ENCODE assay signal across 1 cellular context in the genomic region with DNA sequence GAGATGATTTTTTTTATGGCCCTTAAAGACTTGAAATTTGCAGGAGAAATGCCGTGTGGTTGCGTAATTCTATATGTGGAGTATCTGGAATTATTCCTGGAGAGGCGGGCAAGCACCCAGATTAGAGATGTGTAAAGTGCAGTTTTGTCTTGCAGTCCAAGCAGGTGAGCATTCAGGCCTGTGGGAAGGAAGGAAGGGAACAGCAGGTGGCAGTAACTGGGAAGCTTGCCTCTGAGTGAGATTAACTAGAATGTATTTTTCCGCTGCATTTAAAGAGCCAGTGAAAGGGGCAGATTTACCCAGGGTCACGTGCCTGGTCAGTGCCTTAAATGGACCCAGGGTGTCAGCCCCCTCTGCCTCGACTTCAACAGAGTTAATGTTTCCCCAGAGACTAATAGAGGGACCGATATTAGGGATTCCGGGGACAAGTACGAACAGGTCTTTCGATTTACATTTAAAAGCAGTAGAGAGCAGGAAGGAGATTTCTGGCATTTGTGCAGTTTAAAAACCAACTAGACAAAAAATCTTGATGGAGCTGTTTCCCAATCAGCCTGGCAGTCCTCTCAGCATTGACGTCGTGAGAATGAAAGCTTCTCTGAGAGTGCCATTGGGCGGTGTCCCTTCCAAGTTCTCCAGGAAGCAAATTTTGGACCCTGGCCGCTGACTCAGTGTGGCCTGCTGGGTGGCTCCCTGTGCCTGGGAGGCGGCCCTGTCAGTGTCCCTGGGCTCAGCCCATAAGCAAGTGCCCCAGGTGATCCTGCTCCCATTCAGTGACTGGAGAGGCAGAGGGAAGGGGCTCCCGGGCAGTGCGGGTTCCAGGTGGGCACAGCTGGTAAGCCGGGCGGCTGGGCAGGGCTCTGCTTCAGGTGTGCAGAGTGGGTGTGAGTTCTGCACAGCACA.
TF ChIP-seq lines count a peak whose summit lies in the region.

No MANE protein-coding gene starts in this region.

TF ChIP-seq in HepG2, 621 proteins besides CTCF, POLR2A, EP300 and RAD21 (continued from another document and continues in another):
- TF ChIP-seq, protein P1, sequence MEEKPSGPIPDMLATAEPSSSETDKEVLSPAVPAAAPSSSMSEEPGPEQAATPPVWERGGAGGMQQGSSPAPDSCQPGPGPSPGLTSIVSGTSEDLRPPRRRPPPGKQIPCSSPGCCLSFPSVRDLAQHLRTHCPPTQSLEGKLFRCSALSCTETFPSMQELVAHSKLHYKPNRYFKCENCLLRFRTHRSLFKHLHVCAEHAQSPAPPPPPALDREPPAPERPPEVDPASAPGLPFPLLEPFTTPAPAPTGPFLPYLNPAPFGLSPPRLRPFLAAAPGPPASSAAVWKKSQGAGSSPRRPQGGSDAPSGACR (CRISPR knock-in tag; IDR thresholded peaks at IDR 0.05) = 0 out of 2 replicates have a peak, but pooled peaks have one; percentile 31
- no peak for TF ChIP-seq ZNF567 (CRISPR knock-in tag; IDR thresholded peaks at IDR 0.05; ENCODE audit: borderline replicate concordance)
- no peak for TF ChIP-seq FLYWCH1 (CRISPR knock-in tag; IDR thresholded peaks at IDR 0.05)
- 0 out of 2 replicates have a peak, but pooled peaks have one; percentile 47 for TF ChIP-seq DMAP1 (CRISPR knock-in tag; IDR thresholded peaks at IDR 0.05)
- TF ChIP-seq SP140L (CRISPR knock-in tag; IDR thresholded peaks at IDR 0.05; ENCODE audit: borderline replicate concordance) = no peak
- TF ChIP-seq, protein P2, sequence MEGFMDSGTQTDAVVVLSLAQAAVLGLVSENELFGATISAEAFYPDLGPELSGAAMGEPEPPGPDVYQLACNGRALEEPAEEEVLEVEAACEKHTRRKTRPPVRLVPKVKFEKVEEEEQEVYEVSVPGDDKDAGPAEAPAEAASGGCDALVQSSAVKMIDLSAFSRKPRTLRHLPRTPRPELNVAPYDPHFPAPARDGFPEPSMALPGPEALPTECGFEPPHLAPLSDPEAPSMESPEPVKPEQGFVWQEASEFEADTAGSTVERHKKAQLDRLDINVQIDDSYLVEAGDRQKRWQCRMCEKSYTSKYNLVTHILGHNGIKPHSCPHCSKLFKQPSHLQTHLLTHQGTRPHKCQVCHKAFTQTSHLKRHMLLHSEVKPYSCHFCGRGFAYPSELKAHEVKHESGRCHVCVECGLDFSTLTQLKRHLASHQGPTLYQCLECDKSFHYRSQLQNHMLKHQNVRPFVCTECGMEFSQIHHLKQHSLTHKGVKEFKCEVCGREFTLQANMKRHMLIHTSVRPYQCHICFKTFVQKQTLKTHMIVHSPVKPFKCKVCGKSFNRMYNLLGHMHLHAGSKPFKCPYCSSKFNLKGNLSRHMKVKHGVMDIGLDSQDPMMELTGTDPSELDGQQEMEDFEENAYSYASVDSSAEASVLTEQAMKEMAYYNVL (CRISPR knock-in tag; IDR thresholded peaks at IDR 0.05; ENCODE audit: borderline replicate concordance) = peak; percentile 38; the same call in 1 of the 2 replicates
- no peak for TF ChIP-seq KDM4B (CRISPR knock-in tag; IDR thresholded peaks at IDR 0.05)
- TF ChIP-seq TCF12 (IDR thresholded peaks at IDR 0.05) = no peak
- TF ChIP-seq TCF12 (CRISPR knock-in tag; IDR thresholded peaks at IDR 0.05) = no peak
- TF ChIP-seq, protein P3, sequence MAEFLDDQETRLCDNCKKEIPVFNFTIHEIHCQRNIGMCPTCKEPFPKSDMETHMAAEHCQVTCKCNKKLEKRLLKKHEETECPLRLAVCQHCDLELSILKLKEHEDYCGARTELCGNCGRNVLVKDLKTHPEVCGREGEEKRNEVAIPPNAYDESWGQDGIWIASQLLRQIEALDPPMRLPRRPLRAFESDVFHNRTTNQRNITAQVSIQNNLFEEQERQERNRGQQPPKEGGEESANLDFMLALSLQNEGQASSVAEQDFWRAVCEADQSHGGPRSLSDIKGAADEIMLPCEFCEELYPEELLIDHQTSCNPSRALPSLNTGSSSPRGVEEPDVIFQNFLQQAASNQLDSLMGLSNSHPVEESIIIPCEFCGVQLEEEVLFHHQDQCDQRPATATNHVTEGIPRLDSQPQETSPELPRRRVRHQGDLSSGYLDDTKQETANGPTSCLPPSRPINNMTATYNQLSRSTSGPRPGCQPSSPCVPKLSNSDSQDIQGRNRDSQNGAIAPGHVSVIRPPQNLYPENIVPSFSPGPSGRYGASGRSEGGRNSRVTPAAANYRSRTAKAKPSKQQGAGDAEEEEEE (CRISPR knock-in tag; IDR thresholded peaks at IDR 0.05; ENCODE audit: borderline replicate concordance) = no peak
- TF ChIP-seq, protein P4, sequence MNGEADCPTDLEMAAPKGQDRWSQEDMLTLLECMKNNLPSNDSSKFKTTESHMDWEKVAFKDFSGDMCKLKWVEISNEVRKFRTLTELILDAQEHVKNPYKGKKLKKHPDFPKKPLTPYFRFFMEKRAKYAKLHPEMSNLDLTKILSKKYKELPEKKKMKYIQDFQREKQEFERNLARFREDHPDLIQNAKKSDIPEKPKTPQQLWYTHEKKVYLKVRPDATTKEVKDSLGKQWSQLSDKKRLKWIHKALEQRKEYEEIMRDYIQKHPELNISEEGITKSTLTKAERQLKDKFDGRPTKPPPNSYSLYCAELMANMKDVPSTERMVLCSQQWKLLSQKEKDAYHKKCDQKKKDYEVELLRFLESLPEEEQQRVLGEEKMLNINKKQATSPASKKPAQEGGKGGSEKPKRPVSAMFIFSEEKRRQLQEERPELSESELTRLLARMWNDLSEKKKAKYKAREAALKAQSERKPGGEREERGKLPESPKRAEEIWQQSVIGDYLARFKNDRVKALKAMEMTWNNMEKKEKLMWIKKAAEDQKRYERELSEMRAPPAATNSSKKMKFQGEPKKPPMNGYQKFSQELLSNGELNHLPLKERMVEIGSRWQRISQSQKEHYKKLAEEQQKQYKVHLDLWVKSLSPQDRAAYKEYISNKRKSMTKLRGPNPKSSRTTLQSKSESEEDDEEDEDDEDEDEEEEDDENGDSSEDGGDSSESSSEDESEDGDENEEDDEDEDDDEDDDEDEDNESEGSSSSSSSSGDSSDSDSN (CRISPR knock-in tag; IDR thresholded peaks at IDR 0.05) = peak; percentile 40; the same call in 1 of the 2 replicates
- no peak for TF ChIP-seq TMF1 (CRISPR knock-in tag; IDR thresholded peaks at IDR 0.05; ENCODE audit: low read depth)
- no peak for TF ChIP-seq ZSCAN22 (CRISPR knock-in tag; IDR thresholded peaks at IDR 0.05)
- no peak for TF ChIP-seq NRL (CRISPR knock-in tag; IDR thresholded peaks at IDR 0.05; ENCODE audit: borderline replicate concordance)
- TF ChIP-seq, protein P5, sequence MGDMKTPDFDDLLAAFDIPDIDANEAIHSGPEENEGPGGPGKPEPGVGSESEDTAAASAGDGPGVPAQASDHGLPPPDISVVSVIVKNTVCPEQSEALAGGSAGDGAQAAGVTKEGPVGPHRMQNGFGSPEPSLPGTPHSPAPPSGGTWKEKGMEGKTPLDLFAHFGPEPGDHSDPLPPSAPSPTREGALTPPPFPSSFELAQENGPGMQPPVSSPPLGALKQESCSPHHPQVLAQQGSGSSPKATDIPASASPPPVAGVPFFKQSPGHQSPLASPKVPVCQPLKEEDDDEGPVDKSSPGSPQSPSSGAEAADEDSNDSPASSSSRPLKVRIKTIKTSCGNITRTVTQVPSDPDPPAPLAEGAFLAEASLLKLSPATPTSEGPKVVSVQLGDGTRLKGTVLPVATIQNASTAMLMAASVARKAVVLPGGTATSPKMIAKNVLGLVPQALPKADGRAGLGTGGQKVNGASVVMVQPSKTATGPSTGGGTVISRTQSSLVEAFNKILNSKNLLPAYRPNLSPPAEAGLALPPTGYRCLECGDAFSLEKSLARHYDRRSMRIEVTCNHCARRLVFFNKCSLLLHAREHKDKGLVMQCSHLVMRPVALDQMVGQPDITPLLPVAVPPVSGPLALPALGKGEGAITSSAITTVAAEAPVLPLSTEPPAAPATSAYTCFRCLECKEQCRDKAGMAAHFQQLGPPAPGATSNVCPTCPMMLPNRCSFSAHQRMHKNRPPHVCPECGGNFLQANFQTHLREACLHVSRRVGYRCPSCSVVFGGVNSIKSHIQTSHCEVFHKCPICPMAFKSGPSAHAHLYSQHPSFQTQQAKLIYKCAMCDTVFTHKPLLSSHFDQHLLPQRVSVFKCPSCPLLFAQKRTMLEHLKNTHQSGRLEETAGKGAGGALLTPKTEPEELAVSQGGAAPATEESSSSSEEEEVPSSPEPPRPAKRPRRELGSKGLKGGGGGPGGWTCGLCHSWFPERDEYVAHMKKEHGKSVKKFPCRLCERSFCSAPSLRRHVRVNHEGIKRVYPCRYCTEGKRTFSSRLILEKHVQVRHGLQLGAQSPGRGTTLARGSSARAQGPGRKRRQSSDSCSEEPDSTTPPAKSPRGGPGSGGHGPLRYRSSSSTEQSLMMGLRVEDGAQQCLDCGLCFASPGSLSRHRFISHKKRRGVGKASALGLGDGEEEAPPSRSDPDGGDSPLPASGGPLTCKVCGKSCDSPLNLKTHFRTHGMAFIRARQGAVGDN (CRISPR knock-in tag; IDR thresholded peaks at IDR 0.05) = peak; percentile 78
- TF ChIP-seq ZFP41 (CRISPR knock-in tag; IDR thresholded peaks at IDR 0.05; ENCODE audit: borderline replicate concordance) = no peak
- TF ChIP-seq, protein P6, sequence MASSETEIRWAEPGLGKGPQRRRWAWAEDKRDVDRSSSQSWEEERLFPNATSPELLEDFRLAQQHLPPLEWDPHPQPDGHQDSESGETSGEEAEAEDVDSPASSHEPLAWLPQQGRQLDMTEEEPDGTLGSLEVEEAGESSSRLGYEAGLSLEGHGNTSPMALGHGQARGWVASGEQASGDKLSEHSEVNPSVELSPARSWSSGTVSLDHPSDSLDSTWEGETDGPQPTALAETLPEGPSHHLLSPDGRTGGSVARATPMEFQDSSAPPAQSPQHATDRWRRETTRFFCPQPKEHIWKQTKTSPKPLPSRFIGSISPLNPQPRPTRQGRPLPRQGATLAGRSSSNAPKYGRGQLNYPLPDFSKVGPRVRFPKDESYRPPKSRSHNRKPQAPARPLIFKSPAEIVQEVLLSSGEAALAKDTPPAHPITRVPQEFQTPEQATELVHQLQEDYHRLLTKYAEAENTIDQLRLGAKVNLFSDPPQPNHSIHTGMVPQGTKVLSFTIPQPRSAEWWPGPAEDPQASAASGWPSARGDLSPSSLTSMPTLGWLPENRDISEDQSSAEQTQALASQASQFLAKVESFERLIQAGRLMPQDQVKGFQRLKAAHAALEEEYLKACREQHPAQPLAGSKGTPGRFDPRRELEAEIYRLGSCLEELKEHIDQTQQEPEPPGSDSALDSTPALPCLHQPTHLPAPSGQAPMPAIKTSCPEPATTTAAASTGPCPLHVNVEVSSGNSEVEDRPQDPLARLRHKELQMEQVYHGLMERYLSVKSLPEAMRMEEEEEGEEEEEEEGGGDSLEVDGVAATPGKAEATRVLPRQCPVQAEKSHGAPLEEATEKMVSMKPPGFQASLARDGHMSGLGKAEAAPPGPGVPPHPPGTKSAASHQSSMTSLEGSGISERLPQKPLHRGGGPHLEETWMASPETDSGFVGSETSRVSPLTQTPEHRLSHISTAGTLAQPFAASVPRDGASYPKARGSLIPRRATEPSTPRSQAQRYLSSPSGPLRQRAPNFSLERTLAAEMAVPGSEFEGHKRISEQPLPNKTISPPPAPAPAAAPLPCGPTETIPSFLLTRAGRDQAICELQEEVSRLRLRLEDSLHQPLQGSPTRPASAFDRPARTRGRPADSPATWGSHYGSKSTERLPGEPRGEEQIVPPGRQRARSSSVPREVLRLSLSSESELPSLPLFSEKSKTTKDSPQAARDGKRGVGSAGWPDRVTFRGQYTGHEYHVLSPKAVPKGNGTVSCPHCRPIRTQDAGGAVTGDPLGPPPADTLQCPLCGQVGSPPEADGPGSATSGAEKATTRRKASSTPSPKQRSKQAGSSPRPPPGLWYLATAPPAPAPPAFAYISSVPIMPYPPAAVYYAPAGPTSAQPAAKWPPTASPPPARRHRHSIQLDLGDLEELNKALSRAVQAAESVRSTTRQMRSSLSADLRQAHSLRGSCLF (CRISPR knock-in tag; IDR thresholded peaks at IDR 0.05; ENCODE audit: borderline replicate concordance) = no peak
- no peak; the same call in 1 of the 2 replicates for TF ChIP-seq TGIF2 (CRISPR knock-in tag; IDR thresholded peaks at IDR 0.05)
- TF ChIP-seq FOXM1 (CRISPR knock-in tag; IDR thresholded peaks at IDR 0.05) = no peak
- peak; percentile 88 for TF ChIP-seq FOSL2 (CRISPR knock-in tag; IDR thresholded peaks at IDR 0.05)
- TF ChIP-seq SNAPC2 (CRISPR knock-in tag; IDR thresholded peaks at IDR 0.05) = no peak; the same call in 1 of the 2 replicates
- TF ChIP-seq CHCHD3 (CRISPR knock-in tag; IDR thresholded peaks at IDR 0.05) = no peak
- TF ChIP-seq, protein P7, sequence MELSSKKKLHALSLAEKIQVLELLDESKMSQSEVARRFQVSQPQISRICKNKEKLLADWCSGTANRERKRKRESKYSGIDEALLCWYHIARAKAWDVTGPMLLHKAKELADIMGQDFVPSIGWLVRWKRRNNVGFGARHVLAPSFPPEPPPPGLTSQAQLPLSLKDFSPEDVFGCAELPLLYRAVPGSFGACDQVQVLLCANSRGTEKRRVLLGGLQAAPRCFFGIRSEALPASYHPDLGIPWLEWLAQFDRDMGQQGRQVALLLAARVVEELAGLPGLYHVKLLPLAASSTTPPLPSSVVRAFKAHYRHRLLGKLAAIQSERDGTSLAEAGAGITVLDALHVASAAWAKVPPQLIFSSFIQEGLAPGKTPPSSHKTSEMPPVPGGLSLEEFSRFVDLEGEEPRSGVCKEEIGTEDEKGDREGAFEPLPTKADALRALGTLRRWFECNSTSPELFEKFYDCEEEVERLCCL (CRISPR knock-in tag; IDR thresholded peaks at IDR 0.05; ENCODE audit: borderline replicate concordance) = no peak
- no peak for TF ChIP-seq KAT7 (CRISPR knock-in tag; IDR thresholded peaks at IDR 0.05; ENCODE audit: borderline replicate concordance)
- TF ChIP-seq, protein P8, sequence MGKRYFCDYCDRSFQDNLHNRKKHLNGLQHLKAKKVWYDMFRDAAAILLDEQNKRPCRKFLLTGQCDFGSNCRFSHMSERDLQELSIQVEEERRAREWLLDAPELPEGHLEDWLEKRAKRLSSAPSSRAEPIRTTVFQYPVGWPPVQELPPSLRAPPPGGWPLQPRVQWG (CRISPR knock-in tag; IDR thresholded peaks at IDR 0.05; ENCODE audit: borderline replicate concordance, low read depth) = no peak
- TF ChIP-seq ZKSCAN5 (CRISPR knock-in tag; IDR thresholded peaks at IDR 0.05) = no peak
- no peak for TF ChIP-seq GTF2F1 (IDR thresholded peaks at IDR 0.05; ENCODE audit: low read length)
- TF ChIP-seq ZSCAN9 (CRISPR knock-in tag; IDR thresholded peaks at IDR 0.05; ENCODE audit: borderline replicate concordance) = peak; percentile 55; the same call in 1 of the 2 replicates
- TF ChIP-seq ZNF569 (CRISPR knock-in tag; IDR thresholded peaks at IDR 0.05; ENCODE audit: borderline replicate concordance) = no peak
- no peak for TF ChIP-seq PAWR (CRISPR knock-in tag; IDR thresholded peaks at IDR 0.05; ENCODE audit: borderline replicate concordance)
- TF ChIP-seq EED (CRISPR knock-in tag; IDR thresholded peaks at IDR 0.05) = no peak
- TF ChIP-seq, protein P9, sequence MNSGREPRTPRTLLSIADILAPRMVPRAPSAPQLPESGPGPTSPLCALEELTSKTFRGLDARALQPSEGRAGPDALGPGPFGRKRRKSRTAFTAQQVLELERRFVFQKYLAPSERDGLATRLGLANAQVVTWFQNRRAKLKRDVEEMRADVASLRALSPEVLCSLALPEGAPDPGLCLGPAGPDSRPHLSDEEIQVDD (CRISPR knock-in tag; IDR thresholded peaks at IDR 0.05; ENCODE audit: borderline replicate concordance) = no peak
- peak; percentile 93 for TF ChIP-seq SRF (IDR thresholded peaks at IDR 0.05; ENCODE audit: low read depth, low read length)
- 0 out of 2 replicates have a peak, but pooled peaks have one; percentile 63 for TF ChIP-seq MIXL1 (CRISPR knock-in tag; IDR thresholded peaks at IDR 0.05)
